ENCODE assay signal across 22 cellular contexts in the genomic region with DNA sequence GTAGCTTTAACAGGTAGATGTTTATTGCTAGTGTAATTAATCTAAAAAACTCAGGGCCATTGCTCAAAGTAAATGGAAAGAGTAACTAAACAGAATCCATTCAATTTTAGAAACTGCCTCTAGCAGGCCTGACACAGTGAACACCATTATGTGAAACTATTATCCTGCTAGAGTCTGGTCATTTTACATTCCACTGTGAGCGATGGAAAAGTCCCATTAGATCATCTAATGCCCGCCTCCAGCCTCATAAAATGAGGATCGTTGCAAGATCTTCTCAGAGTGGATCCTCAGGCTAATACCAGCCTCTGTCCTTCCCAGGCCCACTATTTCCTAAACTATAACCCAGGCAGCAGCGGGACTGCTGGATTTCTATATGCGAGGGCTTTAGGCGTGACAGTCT.
DNase-seq lines count a peak whose midpoint lies in the region; TF ChIP-seq lines count a peak whose summit lies in the region.
"Had no signal": no experiment of that assay in that cellular context is flagged by ENCODE, and none has a peak within 500 bp of the region (broad histone marks: within the 10 kb centered on the region; RNA-seq: fewer than 3 reads in every experiment).

No MANE protein-coding gene starts in this region.

- 76% methylated on average over 6 of the region's 6 CpGs for WGBS in suprapubic skin

- no peaks in the 10 kb centered on the region for H3K36me3 Mint-ChIP-seq in immature natural killer cell
- H3K36me3 Mint-ChIP-seq: activated naive CD4-positive, alpha-beta T cell treated with anti-CD3 and anti-CD28 coated beads, Interleukin-2, amount 50 U/mL, for 72 hours; CD8-positive, alpha-beta memory T cell; natural killer cell treated with Interleukin-12 subunit alpha and Interleukin-12 subunit beta and Interleukin-15 and Interleukin-18, amount 100 ng/mL, for 72 hours had no signal

- H3K36me3 ChIP-seq in suprapubic skin = no peaks in the 10 kb centered on the region
- H3K36me3 ChIP-seq: ovary, upper lobe of right lung had no signal

- H3K4me1 ChIP-seq in suprapubic skin = peaks cover 8% of the 10 kb centered on the region
- H3K4me1 ChIP-seq: upper lobe of right lung had no signal

- no peak overlapping the region for H3K27ac Mint-ChIP-seq in immature natural killer cell
- H3K27ac Mint-ChIP-seq: activated CD4-positive, alpha-beta T cell treated with anti-CD3 and anti-CD28 coated beads for 36 hours; activated naive CD4-positive, alpha-beta T cell treated with anti-CD3 and anti-CD28 coated beads, Interleukin-2, amount 50 U/mL, for 72 hours; CD8-positive, alpha-beta memory T cell; natural killer cell treated with Interleukin-12 subunit alpha and Interleukin-12 subunit beta and Interleukin-15 and Interleukin-18, amount 100 ng/mL, for 72 hours; stimulated activated naive CD8-positive, alpha-beta T cell treated with anti-CD3 and anti-CD28 coated beads, Interleukin-15, amount 100 ng/mL, for 72 hours had no signal

- H3K9me3 ChIP-seq in suprapubic skin = no peaks in the 10 kb centered on the region
- H3K9me3 ChIP-seq: ovary, upper lobe of right lung had no signal

- H3K9me3 Mint-ChIP-seq in immature natural killer cell = no peaks in the 10 kb centered on the region
- H3K9me3 Mint-ChIP-seq: activated naive CD4-positive, alpha-beta T cell treated with anti-CD3 and anti-CD28 coated beads, Interleukin-2, amount 50 U/mL, for 72 hours; CD8-positive, alpha-beta memory T cell; natural killer cell treated with Interleukin-12 subunit alpha and Interleukin-12 subunit beta and Interleukin-15 and Interleukin-18, amount 100 ng/mL, for 72 hours; stimulated activated naive CD8-positive, alpha-beta T cell treated with anti-CD3 and anti-CD28 coated beads, Interleukin-15, amount 100 ng/mL, for 72 hours had no signal

- H3K4me3 ChIP-seq in foreskin fibroblast (ENCODE audit: low read depth in 1 of 2, low read length in 2 of 2) (no peak overlapping the region), suprapubic skin (no peak overlapping the region)
- H3K4me3 ChIP-seq: ovary, upper lobe of right lung had no signal

- in situ Hi-C loops in SK-MEL-5 (cut with HindIII; ENCODE audit: low pct_unique_long_range_greater_than_20kb, low sequenced_read_pairs) = no loop called here

- peaks cover 3 to 9% (median 6%) of the 10 kb centered on the region in 3 donors for H3K27me3 Mint-ChIP-seq in immature natural killer cell (ENCODE audit: low read depth in 3 of 3)

- peak overlapping the region; percentile 73 for H3K27ac ChIP-seq in substantia nigra (ENCODE audit: low read depth, low read length, poor library complexity, severe bottlenecking)
- H3K27ac ChIP-seq in suprapubic skin = no peak overlapping the region
- H3K27ac ChIP-seq: ovary, upper lobe of right lung had no signal

- H3K4me1 Mint-ChIP-seq in immature natural killer cell = no peaks in the 10 kb centered on the region
- H3K4me1 Mint-ChIP-seq: activated CD4-positive, alpha-beta T cell treated with anti-CD3 and anti-CD28 coated beads for 36 hours; CD8-positive, alpha-beta memory T cell; stimulated activated naive CD8-positive, alpha-beta T cell treated with anti-CD3 and anti-CD28 coated beads, Interleukin-15, amount 100 ng/mL, for 72 hours had no signal

- no peak for TF ChIP-seq POLR2A in suprapubic skin (IDR thresholded peaks at IDR 0.05)

- no peak overlapping the region for H3K4me3 Mint-ChIP-seq in immature natural killer cell
- H3K4me3 Mint-ChIP-seq: activated CD4-positive, alpha-beta T cell treated with anti-CD3 and anti-CD28 coated beads for 36 hours; CD8-positive, alpha-beta memory T cell; natural killer cell treated with Interleukin-12 subunit alpha and Interleukin-12 subunit beta and Interleukin-15 and Interleukin-18, amount 100 ng/mL, for 72 hours; stimulated activated naive CD8-positive, alpha-beta T cell treated with anti-CD3 and anti-CD28 coated beads, Interleukin-15, amount 100 ng/mL, for 72 hours had no signal

- TF ChIP-seq EP300 in suprapubic skin (IDR thresholded peaks at IDR 0.05) = no peak

- TF ChIP-seq CTCF in foreskin fibroblast (IDR thresholded peaks at IDR 0.05; ENCODE audit: low read depth, low read length) (no peak), suprapubic skin (IDR thresholded peaks at IDR 0.05) (no peak)

- H3K27me3 ChIP-seq in suprapubic skin = no peaks in the 10 kb centered on the region
- H3K27me3 ChIP-seq: ovary, upper lobe of right lung had no signal

- DNase-seq in Daoy (ENCODE audit: low read depth) (peak; percentile 29), SK-MEL-5 (ENCODE audit: low read depth, low spot score) (peak; percentile 58), foreskin fibroblast (peak; percentile 47 to 70), substantia nigra (lab: John Stamatoyannopoulos, UW) (peak in 2 of 49 donors; percentile 18 to 39), suprapubic skin (ENCODE audit: low spot score in 2 of 2) (no peak), NCI-H2171 treated with DMSO at 0.1 percent for 48 hours (lab: John Stamatoyannopoulos, UW) (no peak), immature natural killer cell (no peak)
- DNase-seq: activated CD4-positive, alpha-beta T cell treated with anti-CD3 and anti-CD28 coated beads for 36 hours; activated T-cell treated with anti-CD3 and anti-CD28 coated beads, Interleukin-2, amount 50 U/mL, for 48 hours; CD8-positive, alpha-beta memory T cell; effector CD8-positive, alpha-beta T cell; NCI-H1092; NCI-H187 treated with DMSO at 0.1 percent for 48 hours; NCI-H2227 treated with DMSO at 0.1 percent for 48 hours; NCI-H82; ovary; right cardiac atrium; SHP77 treated with DMSO at 0.1 percent for 48 hours; stimulated activated naive CD8-positive, alpha-beta T cell treated with anti-CD3 and anti-CD28 coated beads, Interleukin-15, amount 100 ng/mL, for 72 hours; upper lobe of right lung had no signal

Comparison
In these comparisons a context has a peak if more than half of its experiments do, and no peak if none do; other contexts are left out.
1. DNase-seq: peak in Daoy (single experiment), SK-MEL-5 (single experiment) and foreskin fibroblast (2 of 2); none in suprapubic skin (0 of 2), NCI-H2171 treated with DMSO at 0.1 percent for 48 hours (single experiment) and immature natural killer cell (0 of 3).